In the genomic region with DNA sequence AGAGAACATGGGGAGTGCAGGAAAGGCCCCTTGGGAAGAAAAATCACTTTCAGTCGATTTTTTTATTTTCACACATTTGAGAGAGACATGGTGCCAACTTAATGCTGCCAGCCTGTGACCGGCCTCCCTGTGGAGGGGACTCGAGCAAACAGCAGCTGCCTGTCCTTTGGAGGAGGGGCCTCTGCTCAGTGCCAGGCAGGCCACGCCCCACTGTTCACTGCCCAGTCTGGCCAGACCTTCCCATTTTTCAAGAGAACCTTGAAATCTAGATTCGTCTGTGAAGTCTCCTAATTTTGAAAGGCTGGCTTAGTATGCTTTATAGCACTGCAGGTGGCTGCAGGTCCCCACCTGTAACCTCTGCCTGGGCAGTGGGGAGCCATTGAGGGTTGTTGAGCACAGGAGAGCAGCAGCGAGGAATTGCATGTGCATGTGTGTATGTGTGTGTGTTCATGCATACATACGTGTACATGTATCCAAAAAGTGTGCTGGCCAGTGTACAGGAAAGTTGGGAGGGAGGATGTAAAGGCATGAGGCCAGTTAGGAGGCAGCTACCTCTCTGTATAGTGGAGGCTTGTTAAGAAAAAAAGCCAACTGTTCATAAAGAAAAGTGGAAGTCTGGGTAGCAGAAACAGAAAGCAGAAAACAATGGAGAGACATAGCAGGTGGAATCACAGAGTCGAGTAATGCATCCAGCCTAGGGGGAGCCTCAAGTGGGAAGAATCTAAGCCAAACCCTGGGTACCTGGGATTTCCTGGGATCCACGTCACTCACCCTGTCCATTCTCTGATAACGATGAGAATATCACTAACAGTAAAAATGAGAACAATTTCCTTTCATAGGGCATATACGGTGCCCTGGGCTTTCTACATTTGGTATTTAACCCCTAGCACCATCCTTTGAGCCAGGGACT, we compare ENCODE assay signal across 11 cellular contexts.
A peak's percentile ranks its signal among the peaks of the same experiment; 100 is the strongest.
DNase-seq lines count a peak whose midpoint lies in the region; ATAC-seq, FAIRE-seq and TF ChIP-seq lines count a peak whose summit lies in the region.
"Had no signal": no experiment of that assay in that cellular context is flagged by ENCODE, and none has a peak within 500 bp of the region (broad histone marks: within the 10 kb centered on the region; RNA-seq: fewer than 3 reads in every experiment).

No MANE protein-coding gene starts in this region.

- CTCF ChIA-PET in CD4-positive, alpha-beta memory T cell (lab: Charles Lee; ENCODE audit: partially characterized antibody): no interaction called here
- CTCF ChIA-PET in endothelial cell of umbilical vein (lab: Charles Lee): interaction anchor here (1.4 kb wide), 1 partner anchor 11 kb away, joined by 5 read pairs; no protein-coding TSS in a partner anchor

- peak; percentile 54 for FAIRE-seq in HTR-8/SVneo (lab: Jason Lieb, UNC)
- no peak for FAIRE-seq in endothelial cell of umbilical vein (lab: Jason Lieb, UNC)

- intact Hi-C loops in CD4-positive, alpha-beta memory T cell (cut with micrococcal nuclease): no loop called here
- intact Hi-C loops in endothelial cell of umbilical vein (cut with micrococcal nuclease): no loop called here

- H3K27ac Mint-ChIP-seq in CD4-positive, alpha-beta memory T cell: peak overlapping the region in 6 of 7 donors; percentile 1 to 75 (median 26)
- no peak overlapping the region for H3K27ac Mint-ChIP-seq in activated naive CD8-positive, alpha-beta T cell treated with anti-CD3 and anti-CD28 coated beads, Interleukin-2, amount 50 U/mL, for 24 hours

- H4K20me1 ChIP-seq in endothelial cell of umbilical vein (replicated peaks; ENCODE audit: control insufficient read depth, extremely low read depth, insufficient read depth, low read length): no peaks in the 10 kb centered on the region

- no peaks in the 10 kb centered on the region for H3K79me2 ChIP-seq in endothelial cell of umbilical vein (ENCODE audit: control insufficient read depth, insufficient read depth, low read length)

- TF ChIP-seq POLR2A in endothelial cell of umbilical vein (IDR thresholded peaks at IDR 0.05; ENCODE audit: low read depth, low read length): no peak

- H3K9me3 ChIP-seq in CD4-positive, alpha-beta memory T cell (ENCODE audit: control insufficient read depth in 1 of 2, low read length in 2 of 2): no peaks in the 10 kb centered on the region
- no peaks in the 10 kb centered on the region for H3K9me3 ChIP-seq in endothelial cell of umbilical vein (replicated peaks; ENCODE audit: control insufficient read depth, insufficient read depth, low read length)
- H3K9me3 ChIP-seq: psoas muscle had no signal

- H3K9ac ChIP-seq in endothelial cell of umbilical vein (replicated peaks; ENCODE audit: extremely low read depth, insufficient read depth, low read length): no peak overlapping the region

- no peak overlapping the region for H3K4me2 ChIP-seq in endothelial cell of umbilical vein (ENCODE audit: insufficient read depth, low read length)
- H3K4me2 ChIP-seq: PC-9 had no signal

- no peaks in the 10 kb centered on the region for H3K27me3 Mint-ChIP-seq in CD4-positive, alpha-beta memory T cell
- H3K27me3 Mint-ChIP-seq in activated naive CD8-positive, alpha-beta T cell treated with anti-CD3 and anti-CD28 coated beads, Interleukin-2, amount 50 U/mL, for 24 hours: no peaks in the 10 kb centered on the region

- peaks cover 23 to 33% of the 10 kb centered on the region in 2 donors for H3K36me3 Mint-ChIP-seq in CD4-positive, alpha-beta memory T cell
- peaks cover 10% of the 10 kb centered on the region for H3K36me3 Mint-ChIP-seq in activated naive CD8-positive, alpha-beta T cell treated with anti-CD3 and anti-CD28 coated beads, Interleukin-2, amount 50 U/mL, for 24 hours (ENCODE audit: low read depth)

- no peaks in the 10 kb centered on the region for H3K4me1 ChIP-seq in CD4-positive, alpha-beta memory T cell (ENCODE audit: insufficient read depth, low read length)
- peaks cover 27% of the 10 kb centered on the region for H3K4me1 ChIP-seq in endothelial cell of umbilical vein (ENCODE audit: control insufficient read depth, extremely low read depth, insufficient read depth, low read length)
- H3K4me1 ChIP-seq: psoas muscle had no signal

- TF ChIP-seq CTCF in endothelial cell of umbilical vein (IDR thresholded peaks at IDR 0.05; ENCODE audit: extremely low read depth in 1 of 2, insufficient read depth in 1 of 2, low read depth in 1 of 2, low read length in 2 of 2): no peak

- H3K27me3 ChIP-seq in CD4-positive, alpha-beta memory T cell (ENCODE audit: insufficient read depth, low read length): no peaks in the 10 kb centered on the region
- no peaks in the 10 kb centered on the region for H3K27me3 ChIP-seq in endothelial cell of umbilical vein (ENCODE audit: control insufficient read depth in 2 of 2, insufficient read depth in 2 of 2, low read length in 2 of 2)

- H3K27ac ChIP-seq in CD4-positive, alpha-beta memory T cell (ENCODE audit: low read depth, low read length): no peak overlapping the region
- peak overlapping the region; percentile 24 for H3K27ac ChIP-seq in endothelial cell of umbilical vein (ENCODE audit: insufficient read depth, low read depth, low read length)
- H3K27ac ChIP-seq: PC-9, psoas muscle had no signal

- POLR2A ChIA-PET in CD4-positive, alpha-beta memory T cell (lab: Charles Lee; ENCODE audit: partially characterized antibody): no interaction called here
- POLR2A ChIA-PET in endothelial cell of umbilical vein (lab: Charles Lee): no interaction called here

- peaks cover 28% of the 10 kb centered on the region for H3K36me3 ChIP-seq in CD4-positive, alpha-beta memory T cell (ENCODE audit: insufficient read depth, low read length)
- H3K36me3 ChIP-seq in endothelial cell of umbilical vein (ENCODE audit: control insufficient read depth in 2 of 2, extremely low read depth in 1 of 2, insufficient read depth in 2 of 2, low read length in 2 of 2): peaks cover 7 to 44% of the 10 kb centered on the region in 2 experiments

- dilution Hi-C loops in endothelial cell of umbilical vein (cut with MboI; ENCODE audit: extremely low pct_ligation_motif_present, low sequenced_read_pairs): no loop called here

- H3K9me1 ChIP-seq in endothelial cell of umbilical vein (replicated peaks; ENCODE audit: control insufficient read depth, extremely low read depth, insufficient read depth, low read length): no peaks in the 10 kb centered on the region

- DNase-seq in CD4-positive, alpha-beta memory T cell: no peak
- no peak for DNase-seq in HTR-8/SVneo (ENCODE audit: insufficient read length, low spot score)
- DNase-seq in endothelial cell of umbilical vein (ENCODE audit: low read depth, low spot score): no peak
- DNase-seq in pons (ENCODE audit: low spot score): peak; percentile 53
- no peak for DNase-seq in middle frontal gyrus (ENCODE audit: extremely low spot score, low spot score)
- no peak for DNase-seq in activated naive CD8-positive, alpha-beta T cell treated with anti-CD3 and anti-CD28 coated beads, Interleukin-2, amount 50 U/mL, for 24 hours
- DNase-seq: effector CD4-positive, alpha-beta T cell; NCI-H2107; PC-9; psoas muscle had no signal

- H3K4me1 Mint-ChIP-seq in CD4-positive, alpha-beta memory T cell: peaks cover 0 to 11% (median 5%) of the 10 kb centered on the region in 4 donors
- no peaks in the 10 kb centered on the region for H3K4me1 Mint-ChIP-seq in activated naive CD8-positive, alpha-beta T cell treated with anti-CD3 and anti-CD28 coated beads, Interleukin-2, amount 50 U/mL, for 24 hours

- no peak overlapping the region for H3K4me3 Mint-ChIP-seq in CD4-positive, alpha-beta memory T cell
- H3K4me3 Mint-ChIP-seq in activated naive CD8-positive, alpha-beta T cell treated with anti-CD3 and anti-CD28 coated beads, Interleukin-2, amount 50 U/mL, for 24 hours: no peak overlapping the region

- no peak overlapping the region for H3K4me3 ChIP-seq in CD4-positive, alpha-beta memory T cell (ENCODE audit: low read length in 2 of 2)
- H3K4me3 ChIP-seq in endothelial cell of umbilical vein (replicated peaks in 1 of 3; ENCODE audit: insufficient read depth in 1 of 3, low read depth in 1 of 3, low read length in 3 of 3): no peak overlapping the region
- H3K4me3 ChIP-seq: PC-9, psoas muscle had no signal

- BruUV-seq in endothelial cell of umbilical vein (replicated peaks; lab: Mats Ljungman, UMichigan): no TSS peak

- ATAC-seq in activated naive CD8-positive, alpha-beta T cell treated with anti-CD3 and anti-CD28 coated beads, Interleukin-2, amount 50 U/mL, for 24 hours: no peak
- no peak for ATAC-seq in GM21825 (IDR thresholded peaks at IDR 0.05; ENCODE audit: unreplicated experiment)
- ATAC-seq: psoas muscle had no signal

- H3K9me3 Mint-ChIP-seq in CD4-positive, alpha-beta memory T cell: peaks cover 0 to 2% (median 0%) of the 10 kb centered on the region in 8 donors
- no peaks in the 10 kb centered on the region for H3K9me3 Mint-ChIP-seq in activated naive CD8-positive, alpha-beta T cell treated with anti-CD3 and anti-CD28 coated beads, Interleukin-2, amount 50 U/mL, for 24 hours

- H2AFZ ChIP-seq in endothelial cell of umbilical vein (ENCODE audit: low read depth, low read length): no peak overlapping the region
- H2AFZ ChIP-seq: PC-9 had no signal

TF ChIP-seq in endothelial cell of umbilical vein, 7 proteins besides CTCF, POLR2A, EP300 and RAD21:
- TF ChIP-seq EZH2 (IDR thresholded peaks at IDR 0.05; ENCODE audit: borderline replicate concordance, low read depth, low read length, severe bottlenecking) (no peak), MAX (IDR thresholded peaks at IDR 0.05; ENCODE audit: insufficient read depth, insufficient read length) (no peak), GATA2 (IDR thresholded peaks at IDR 0.05; ENCODE audit: insufficient read depth, insufficient read length, low read depth, low read length) (no peak), FOS (IDR thresholded peaks at IDR 0.05; ENCODE audit: borderline replicate concordance, insufficient read depth, low read length) (no peak), JUN (IDR thresholded peaks at IDR 0.05; ENCODE audit: borderline replicate concordance, insufficient read depth, insufficient read length, low read depth) (no peak), MYC (IDR thresholded peaks at IDR 0.05; ENCODE audit: low read depth, low read length) (no peak), POLR2AphosphoS5 (IDR thresholded peaks at IDR 0.05; ENCODE audit: insufficient read depth, low read depth, low read length) (no peak)
